20 cellular contexts compared by ENCODE assay signal in the genomic region with DNA sequence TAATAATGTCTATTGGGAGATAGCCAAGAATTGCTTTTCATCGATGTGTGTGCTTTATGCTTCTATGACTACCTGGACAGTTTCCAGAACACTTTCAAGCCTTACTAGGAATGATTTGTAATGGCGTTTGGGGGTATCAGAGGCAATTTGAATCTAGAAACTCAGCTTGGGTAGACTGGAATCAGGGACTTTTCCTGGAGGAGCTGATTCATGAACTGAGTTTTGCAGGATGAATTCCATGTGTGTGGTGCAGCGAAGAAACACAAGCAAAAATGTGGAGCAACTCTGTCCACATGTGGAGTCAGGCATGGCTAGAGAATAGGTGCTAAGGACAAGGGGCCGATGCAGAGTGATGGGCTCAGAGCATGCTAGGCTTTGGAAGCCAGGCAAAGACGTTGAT. TPM values are rescaled to one million over a fixed set of nuclear protein-coding genes. Genes with fewer than 3 reads are reported as not detected.
DNase-seq lines count a peak whose midpoint lies in the region; ATAC-seq and TF ChIP-seq lines count a peak whose summit lies in the region.
"Had no signal": no experiment of that assay in that cellular context is flagged by ENCODE, and none has a peak within 500 bp of the region (broad histone marks: within the 10 kb centered on the region; RNA-seq: fewer than 3 reads in every experiment).

No MANE protein-coding gene starts in this region.

- peaks cover 14% of the 10 kb centered on the region for H3K4me1 ChIP-seq in suprapubic skin

- WGBS in suprapubic skin = 61% methylated on average over 5 of the region's 5 CpGs

- no peaks in the 10 kb centered on the region for H3K9me3 Mint-ChIP-seq in effector memory CD8-positive, alpha-beta T cell

- H3K27ac Mint-ChIP-seq in effector memory CD8-positive, alpha-beta T cell = no peak overlapping the region

- peaks cover 33 to 60% of the 10 kb centered on the region in 2 donors for H3K27me3 Mint-ChIP-seq in effector memory CD8-positive, alpha-beta T cell

- peaks cover 0 to 6% of the 10 kb centered on the region in 2 donors for H3K4me1 Mint-ChIP-seq in effector memory CD8-positive, alpha-beta T cell (ENCODE audit: low read depth in 2 of 2)

- H3K4me3 ChIP-seq in foreskin fibroblast (ENCODE audit: low read depth in 1 of 2, low read length in 2 of 2) (no peak overlapping the region), suprapubic skin (no peak overlapping the region)

- H3K27me3 ChIP-seq in suprapubic skin = no peaks in the 10 kb centered on the region

- peak; percentile 23 for DNase-seq in activated CD8-positive, alpha-beta memory T cell treated with anti-CD3 and anti-CD28 coated beads, Interleukin-2, amount 50 U/mL, for 48 hours
- DNase-seq in activated CD8-positive, alpha-beta memory T cell treated with anti-CD3 and anti-CD28 coated beads, Interleukin-2, amount 50 U/mL, for 4 hours = no peak
- peak; percentile 27 for DNase-seq in NCI-H446 treated with DMSO at 0.1 percent for 48 hours (lab: John Stamatoyannopoulos, UW)
- DNase-seq in foreskin fibroblast = peak; percentile 58 to 83
- DNase-seq in kidney glomerular epithelial cell (lab: John Stamatoyannopoulos, UW) = no peak
- no peak for DNase-seq in suprapubic skin (ENCODE audit: low spot score in 2 of 2)
- DNase-seq in effector memory CD8-positive, alpha-beta T cell = no peak
- DNase-seq: DMS153; H7; NCI-H2107; NK-92 treated with Interleukin-12 subunit alpha and Interleukin-12 subunit beta, amount 100 ng/mL, for 24 hours; PC-3 had no signal

- no peak for ATAC-seq in effector memory CD8-positive, alpha-beta T cell (replicated peaks)
- no peak for ATAC-seq in GM21423 (IDR thresholded peaks at IDR 0.05; ENCODE audit: unreplicated experiment)
- ATAC-seq: HepG2, PC-3 had no signal

- no peaks in the 10 kb centered on the region for H3K9me3 ChIP-seq in suprapubic skin

- H3K36me3 ChIP-seq in suprapubic skin = no peaks in the 10 kb centered on the region

- H3K36me3 Mint-ChIP-seq in effector memory CD8-positive, alpha-beta T cell (ENCODE audit: insufficient read depth) = peaks cover 4% of the 10 kb centered on the region

- H3K4me3 Mint-ChIP-seq in effector memory CD8-positive, alpha-beta T cell = no peak overlapping the region

- H3K27ac ChIP-seq in suprapubic skin = no peak overlapping the region
- H3K27ac ChIP-seq: C4-2B, KMS-11 had no signal

- no peak for TF ChIP-seq POLR2A in suprapubic skin (IDR thresholded peaks at IDR 0.05)

- TF ChIP-seq EP300 in suprapubic skin (IDR thresholded peaks at IDR 0.05) = no peak

- TF ChIP-seq CTCF in foreskin fibroblast (IDR thresholded peaks at IDR 0.05; ENCODE audit: low read depth, low read length) = no peak
- no peak for TF ChIP-seq CTCF in suprapubic skin (IDR thresholded peaks at IDR 0.05)

RNA-seq across cellular contexts. Expression of gene TMEM61, which starts 11.8 kb away (rescaled TPM):
- total RNA-seq in suprapubic skin = 1 to 10 TPM; 1.7 to 6.3 (median 4.1) TPM
- total RNA-seq: A172, HepG2, MCF 10A, NCI-H460, SK-MEL-5 had no signal

RNA-seq across cellular contexts. Expression of gene BSND, which starts 30.2 kb away (rescaled TPM):
- not detected for total RNA-seq in suprapubic skin
- total RNA-seq: A172, HepG2, MCF 10A, NCI-H460, PC-3, SK-MEL-5 had no signal

Comparison
In these comparisons a context has a peak if more than half of its experiments do, and no peak if none do; other contexts are left out.
1. DNase-seq: peak in activated CD8-positive, alpha-beta memory T cell treated with anti-CD3 and anti-CD28 coated beads, Interleukin-2, amount 50 U/mL, for 48 hours (single experiment), NCI-H446 treated with DMSO at 0.1 percent for 48 hours (single experiment) and foreskin fibroblast (2 of 2); none in activated CD8-positive, alpha-beta memory T cell treated with anti-CD3 and anti-CD28 coated beads, Interleukin-2, amount 50 U/mL, for 4 hours (single experiment), kidney glomerular epithelial cell (single experiment), suprapubic skin (0 of 2) and effector memory CD8-positive, alpha-beta T cell (0 of 3).